In the genomic region with DNA sequence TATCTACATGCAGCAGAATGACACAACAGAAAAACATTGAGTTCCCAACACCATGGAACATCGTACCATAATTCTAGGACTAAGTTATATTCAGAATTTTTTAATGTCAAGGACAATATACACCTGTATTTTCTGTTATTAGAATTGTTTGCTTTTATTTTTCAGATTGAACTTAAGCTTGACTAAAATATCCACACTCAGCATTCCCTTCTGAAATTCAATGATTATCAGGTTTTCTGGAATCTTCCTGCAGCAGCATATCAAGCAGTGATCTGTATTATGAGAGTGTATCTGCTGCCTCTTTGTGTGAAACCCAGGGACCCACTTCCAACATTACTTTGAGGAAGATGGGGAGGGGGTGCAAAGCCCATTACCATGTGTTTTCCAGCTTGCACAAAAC, we compare ENCODE assay signal across 30 cellular contexts.
A peak's percentile ranks its signal among the peaks of the same experiment; 100 is the strongest.
DNase-seq lines count a peak whose midpoint lies in the region; ATAC-seq, FAIRE-seq and TF ChIP-seq lines count a peak whose summit lies in the region.
"Had no signal": no experiment of that assay in that cellular context is flagged by ENCODE, and none has a peak within 500 bp of the region (broad histone marks: within the 10 kb centered on the region; RNA-seq: fewer than 3 reads in every experiment).

No MANE protein-coding gene starts in this region.

- H2AFZ ChIP-seq in HepG2 (ENCODE audit: low read length) = no peak overlapping the region

- ATAC-seq in HepG2 (no peak), right lobe of liver (no peak), A549 (no peak)
- ATAC-seq: CD8-positive, alpha-beta T cell had no signal

- no peaks in the 10 kb centered on the region for H3K79me2 ChIP-seq in HepG2 (ENCODE audit: insufficient read depth, low read length)

- H3K27ac ChIP-seq in HepG2 (ENCODE audit: extremely low read length, insufficient read depth, low read length) (no peak overlapping the region), right lobe of liver (no peak overlapping the region), A549 (no peak overlapping the region)
- H3K27ac ChIP-seq: 22Rv1; BLaER1; BLaER1 treated with 17β-estradiol and CSF1 and Interleukin-3, amounts not matched to agents 10 nM and 100 nM; C4-2B had no signal

- TF ChIP-seq EP300 in HepG2 (IDR thresholded peaks at IDR 0.05; ENCODE audit: low read depth in 2 of 2, low read length in 2 of 2) (no peak), HepG2 (CRISPR knock-in tag; IDR thresholded peaks at IDR 0.05; ENCODE audit: borderline replicate concordance) (no peak), A549 (IDR thresholded peaks at IDR 0.05) (no peak)

- no peaks in the 10 kb centered on the region for H3K36me3 ChIP-seq in HepG2 (replicated peaks in 1 of 2; ENCODE audit: control insufficient read depth in 1 of 2, insufficient read depth in 2 of 2, low read length in 2 of 2)
- no peaks in the 10 kb centered on the region for H3K36me3 ChIP-seq in right lobe of liver
- H3K36me3 ChIP-seq: BE2C; BLaER1; BLaER1 treated with 17β-estradiol and CSF1 and Interleukin-3, amounts not matched to agents 10 nM and 100 nM had no signal

- H3K27me3 ChIP-seq in HepG2 (ENCODE audit: control insufficient read depth in 1 of 2, insufficient read depth in 2 of 2, low read length in 2 of 2) = peaks cover 0 to 19% of the 10 kb centered on the region in 2 experiments; a peak in 2 of 5 replicates
- H3K27me3 ChIP-seq in right lobe of liver = no peaks in the 10 kb centered on the region
- H3K27me3 ChIP-seq: BLaER1; BLaER1 treated with 17β-estradiol and CSF1 and Interleukin-3, amounts not matched to agents 10 nM and 100 nM had no signal

- DNase-seq in HepG2 (ENCODE audit: low spot score) (no peak), right lobe of liver (no peak), A549 (ENCODE audit: low read depth in 1 of 2, low spot score in 1 of 2) (no peak), SHP77 treated with DMSO at 0.1 percent for 48 hours (lab: John Stamatoyannopoulos, UW) (no peak)
- DNase-seq: 8988T; ACHN; AML-193; BE2C; C1 segment of cervical spinal cord; Caco-2; Calu3; CD4-positive, alpha-beta memory T cell; CD4-positive, alpha-beta T cell; CD4-positive, CD25-positive, alpha-beta regulatory T cell; CD8-positive, alpha-beta memory T cell; CD8-positive, alpha-beta T cell; COR-L47; DMS 273 treated with DMSO at 0.1 percent for 48 hours; DMS153; DMS53; DMS79; DMS79 treated with DMSO at 0.1 percent for 48 hours; DND-41; EL had no signal

- POLR2A ChIA-PET in HepG2 (lab: Yijun Ruan, JAX) = no interaction called here
- POLR2A ChIA-PET in A549 (lab: Yijun Ruan, JAX) = no interaction called here

- no TSS peak for BruUV-seq in HepG2 (replicated peaks; lab: Mats Ljungman, UMichigan)

- in situ Hi-C loops in HepG2 (cut with HindIII; ENCODE audit: extremely low pct_ligation_motif_present, low pct_unique_long_range_greater_than_20kb) = no loop called here

- TF ChIP-seq RAD21 in HepG2 (CRISPR knock-in tag; IDR thresholded peaks at IDR 0.05) (no peak), A549 (conservative IDR thresholded peaks at IDR 0.05 in 1 of 2, IDR thresholded peaks at IDR 0.05 in 1 of 2) (no peak)

- no peaks in the 10 kb centered on the region for H4K20me1 ChIP-seq in HepG2 (ENCODE audit: insufficient read depth, low read length)
- H4K20me1 ChIP-seq: BLaER1; BLaER1 treated with 17β-estradiol and CSF1 and Interleukin-3, amounts not matched to agents 10 nM and 100 nM had no signal

- FAIRE-seq in HepG2 (lab: Jason Lieb, UNC) = no peak
- FAIRE-seq in A549 (lab: Jason Lieb, UNC) = no peak
- FAIRE-seq: A204.1, D721Med had no signal

- H3K9ac ChIP-seq in HepG2 (ENCODE audit: insufficient read depth, low read depth, low read length) = no peak overlapping the region
- H3K9ac ChIP-seq: BLaER1; BLaER1 treated with 17β-estradiol and CSF1 and Interleukin-3, amounts not matched to agents 10 nM and 100 nM had no signal

- intact Hi-C loops in HepG2 (cut with micrococcal nuclease; ENCODE audit: unreplicated experiment) (no loop called here), right lobe of liver (cut with DNase I) (no loop called here)

- TF ChIP-seq CTCF in HepG2 (CRISPR knock-in tag; IDR thresholded peaks at IDR 0.05) (no peak), right lobe of liver (IDR thresholded peaks at IDR 0.05) (no peak), A549 (IDR thresholded peaks at IDR 0.05) (no peak)

- 0% methylated on average over 1 of the region's 1 CpG for WGBS in HepG2 (ENCODE audit: low lambda C conversion rate)
- WGBS in right lobe of liver (ENCODE audit: insufficient coverage, low coverage, low lambda C conversion rate, missing lambda C conversion rate) = 53% methylated on average over 1 of the region's 1 CpG
- 74% methylated on average over 1 of the region's 1 CpG for WGBS in A549 (ENCODE audit: missing lambda C conversion rate)

- no peak overlapping the region for H3K4me3 ChIP-seq in HepG2 (replicated peaks in 1 of 3; ENCODE audit: insufficient read depth in 1 of 3, low read depth in 2 of 3, low read length in 3 of 3)
- H3K4me3 ChIP-seq in right lobe of liver = no peak overlapping the region
- H3K4me3 ChIP-seq in A549 = no peak overlapping the region
- H3K4me3 ChIP-seq: BLaER1; BLaER1 treated with 17β-estradiol and CSF1 and Interleukin-3, amounts not matched to agents 10 nM and 100 nM had no signal

- TF ChIP-seq POLR2A in HepG2 (IDR thresholded peaks at IDR 0.05; ENCODE audit: insufficient read depth in 1 of 2, low read depth in 2 of 2, low read length in 2 of 2) = no peak
- TF ChIP-seq POLR2A in right lobe of liver (IDR thresholded peaks at IDR 0.05) = no peak
- TF ChIP-seq POLR2A in A549 (IDR thresholded peaks at IDR 0.05; ENCODE audit: low read length) = no peak

- H3K4me1 ChIP-seq in HepG2 (ENCODE audit: insufficient read depth, low read length) = no peaks in the 10 kb centered on the region
- peaks cover 0 to 4% (median 0%) of the 10 kb centered on the region in 4 donors for H3K4me1 ChIP-seq in right lobe of liver
- no peaks in the 10 kb centered on the region for H3K4me1 ChIP-seq in A549
- H3K4me1 ChIP-seq: BE2C, BLaER1, Caco-2 had no signal

- CTCF ChIA-PET in HepG2 (lab: Yijun Ruan, JAX; ENCODE audit: low intra/inter-chr PET ratio, low total read pairs) (no interaction called here), A549 (lab: Yijun Ruan, JAX) (interaction anchor here (0.6 to 1.5 kb wide), 4 partner anchors 10 to 1635 kb away, joined by 3 to 4 read pairs (median 4); no protein-coding TSS in a partner anchor)

- H3K9me3 ChIP-seq in HepG2 (ENCODE audit: low read length) (peaks cover 10% of the 10 kb centered on the region), right lobe of liver (peaks cover 0 to 3% (median 0%) of the 10 kb centered on the region in 4 donors), A549 (peaks cover 25% of the 10 kb centered on the region)
- H3K9me3 ChIP-seq: BE2C, BLaER1 had no signal

- H3K4me2 ChIP-seq in HepG2 (ENCODE audit: low read depth, low read length) (no peak overlapping the region), A549 (no peak overlapping the region)
- H3K4me2 ChIP-seq: BLaER1; BLaER1 treated with 17β-estradiol and CSF1 and Interleukin-3, amounts not matched to agents 10 nM and 100 nM had no signal

TF ChIP-seq in HepG2, 621 proteins besides CTCF, POLR2A, EP300 and RAD21 (continues in another document):
- TF ChIP-seq MAFF (IDR thresholded peaks at IDR 0.05; ENCODE audit: low read depth, low read length) (peak; percentile 19; the same call in 1 of the 2 replicates), NR2F6 (IDR thresholded peaks at IDR 0.05) (no peak), NR2F6 (CRISPR knock-in tag; IDR thresholded peaks at IDR 0.05) (no peak), ZNF281 (CRISPR knock-in tag; IDR thresholded peaks at IDR 0.05; ENCODE audit: borderline replicate concordance) (no peak)

TF ChIP-seq in A549, 52 proteins besides CTCF, POLR2A, EP300 and RAD21:
- TF ChIP-seq CEBPB (IDR thresholded peaks at IDR 0.05) = no peak
- no peak for TF ChIP-seq USF2 (IDR thresholded peaks at IDR 0.05)
- TF ChIP-seq KDM1A (IDR thresholded peaks at IDR 0.05; ENCODE audit: low read depth) = no peak
- peak; percentile 62 for TF ChIP-seq MAFK (IDR thresholded peaks at IDR 0.05; ENCODE audit: partially characterized antibody)
- TF ChIP-seq NPAS2 (CRISPR knock-in tag; IDR thresholded peaks at IDR 0.05; ENCODE audit: borderline replicate concordance) = no peak
